ENCODE assay signal across 11 cellular contexts in genomic region chr14:85471744-85472143, GRCh38. TPM values are rescaled to one million over a fixed set of nuclear protein-coding genes. Genes with fewer than 3 reads are reported as not detected.
DNase-seq lines count a peak whose midpoint lies in the region; ATAC-seq and TF ChIP-seq lines count a peak whose summit lies in the region.
"Had no signal": no experiment of that assay in that cellular context is flagged by ENCODE, and none has a peak within 500 bp of the region (broad histone marks: within the 10 kb centered on the region; RNA-seq: fewer than 3 reads in every experiment).

No MANE protein-coding gene starts in this region.

- H3K27ac Mint-ChIP-seq in Calu3 (ENCODE audit: unreplicated experiment) (no peak overlapping the region), nephron (peak overlapping the region in 2 of 3 experiments; percentile 20 to 40)
- no peak overlapping the region for H3K27ac Mint-ChIP-seq in stimulated activated naive CD8-positive, alpha-beta T cell treated with anti-CD3 and anti-CD28 coated beads, Interleukin-15, amount 100 ng/mL, for 72 hours

- DNase-seq in Calu3 (peak; percentile 4), NCI-H460 (ENCODE audit: extremely low read depth, low read depth) (peak; percentile 68), epithelial cell of esophagus (ENCODE audit: low read depth) (peak; percentile 79), prostate gland (ENCODE audit: low spot score) (no peak), psoas muscle (no peak)
- no peak for DNase-seq in stimulated activated naive CD8-positive, alpha-beta T cell treated with anti-CD3 and anti-CD28 coated beads, Interleukin-15, amount 100 ng/mL, for 72 hours
- no peak for DNase-seq in effector CD8-positive, alpha-beta T cell (lab: John Stamatoyannopoulos, UW)
- DNase-seq: activated T-cell treated with anti-CD3 and anti-CD28 coated beads, Interleukin-2, amount 50 U/mL, for 1 hour; head of caudate nucleus; NK-92 treated with Interleukin-12 subunit alpha and Interleukin-12 subunit beta, amount 100 ng/mL, for 24 hours had no signal

- BruUV-seq in Calu3 (replicated peaks; lab: Mats Ljungman, UMichigan), result no TSS peak

- H3K4me3 ChIP-seq in epithelial cell of esophagus (ENCODE audit: low read length) (no peak overlapping the region), prostate gland (no peak overlapping the region), psoas muscle (no peak overlapping the region)

- H3K27me3 Mint-ChIP-seq in Calu3 (ENCODE audit: unreplicated experiment) (no peaks in the 10 kb centered on the region), nephron (ENCODE audit: low read depth) (no peaks in the 10 kb centered on the region)
- H3K27me3 Mint-ChIP-seq in stimulated activated naive CD8-positive, alpha-beta T cell treated with anti-CD3 and anti-CD28 coated beads, Interleukin-15, amount 100 ng/mL, for 72 hours, result no peaks in the 10 kb centered on the region

- WGBS in prostate gland, result 21% methylated on average over 4 of the region's 4 CpGs
- 43 to 69% (median 46%) methylated on average over 4 of the region's 4 CpGs for WGBS in psoas muscle, 3 donors

- TF ChIP-seq CTCF in Calu3 (IDR thresholded peaks at IDR 0.05; ENCODE audit: unreplicated experiment), result no peak
- TF ChIP-seq CTCF in epithelial cell of esophagus (IDR thresholded peaks at IDR 0.05; ENCODE audit: insufficient read depth, low read depth, low read length, missing control alignments), result no peak
- no peak for TF ChIP-seq CTCF in nephron (IDR thresholded peaks at IDR 0.05; ENCODE audit: unreplicated experiment in 3 of 3)
- TF ChIP-seq CTCF in prostate gland (IDR thresholded peaks at IDR 0.05), result no peak
- no peak for TF ChIP-seq CTCF in psoas muscle (IDR thresholded peaks at IDR 0.05)

- H3K4me1 Mint-ChIP-seq in Calu3 (ENCODE audit: low read depth, unreplicated experiment) (no peaks in the 10 kb centered on the region), nephron (peaks cover 36% of the 10 kb centered on the region)
- no peaks in the 10 kb centered on the region for H3K4me1 Mint-ChIP-seq in stimulated activated naive CD8-positive, alpha-beta T cell treated with anti-CD3 and anti-CD28 coated beads, Interleukin-15, amount 100 ng/mL, for 72 hours

- H3K36me3 Mint-ChIP-seq in Calu3 (ENCODE audit: insufficient read depth, unreplicated experiment) (no peaks in the 10 kb centered on the region), nephron (ENCODE audit: low read depth) (no peaks in the 10 kb centered on the region)

- H3K27me3 ChIP-seq in prostate gland (replicated peaks; ENCODE audit: insufficient read depth), result no peaks in the 10 kb centered on the region
- no peaks in the 10 kb centered on the region for H3K27me3 ChIP-seq in psoas muscle (ENCODE audit: insufficient read depth in 3 of 3, low read length in 2 of 3)

- intact Hi-C loops in Calu3 (cut with micrococcal nuclease; ENCODE audit: unreplicated experiment), result no loop called here
- intact Hi-C loops in prostate gland (cut with DNase I), result no loop called here
- intact Hi-C loops in psoas muscle (cut with DNase I), result no loop called here

- TF ChIP-seq POLR2A in prostate gland (IDR thresholded peaks at IDR 0.05), result no peak

- CTCF ChIA-PET in Calu3 (lab: Charles Lee), result no interaction called here

- H3K27ac ChIP-seq in prostate gland (no peak overlapping the region), psoas muscle (no peak overlapping the region)

- H3K9me3 ChIP-seq in prostate gland (no peaks in the 10 kb centered on the region), psoas muscle (no peaks in the 10 kb centered on the region)

- no peaks in the 10 kb centered on the region for H3K36me3 ChIP-seq in prostate gland
- H3K36me3 ChIP-seq in psoas muscle (ENCODE audit: insufficient read depth in 1 of 2, low read depth in 1 of 2), result no peaks in the 10 kb centered on the region

- H3K4me3 Mint-ChIP-seq in Calu3 (ENCODE audit: low read depth, unreplicated experiment) (no peak overlapping the region), nephron (no peak overlapping the region)
- no peak overlapping the region for H3K4me3 Mint-ChIP-seq in stimulated activated naive CD8-positive, alpha-beta T cell treated with anti-CD3 and anti-CD28 coated beads, Interleukin-15, amount 100 ng/mL, for 72 hours

- H3K4me1 ChIP-seq in prostate gland (replicated peaks) (no peaks in the 10 kb centered on the region), psoas muscle (no peaks in the 10 kb centered on the region)

- ATAC-seq in stimulated activated naive CD8-positive, alpha-beta T cell treated with anti-CD3 and anti-CD28 coated beads, Interleukin-15, amount 100 ng/mL, for 72 hours, result no peak
- ATAC-seq in psoas muscle, result no peak

- H3K9me3 Mint-ChIP-seq in Calu3 (ENCODE audit: low read depth, unreplicated experiment) (no peaks in the 10 kb centered on the region), nephron (no peaks in the 10 kb centered on the region)
- no peaks in the 10 kb centered on the region for H3K9me3 Mint-ChIP-seq in stimulated activated naive CD8-positive, alpha-beta T cell treated with anti-CD3 and anti-CD28 coated beads, Interleukin-15, amount 100 ng/mL, for 72 hours

RNA-seq across cellular contexts. Expression of gene FLRT2, which starts 58.2 kb away (rescaled TPM):
- total RNA-seq in Calu3 (2022) (not detected in 2 replicates), prostate gland (10 to 100 TPM in 1 of 2 donors, 1 to 10 TPM in 1; 6.8 to 59.1 TPM), psoas muscle (10 to 100 TPM in 1 of 4 donors, 1 to 10 TPM in 3; 2.4 to 10.2 (median 7.0) TPM)
- 43.4 and 45.0 TPM in 2 replicates for total RNA-seq in NCI-H460 (2014; rRNA removed; shearing (Covaris generic))
- 24.3 and 26.5 TPM in 2 replicates for polyA plus RNA-seq in NCI-H460 (2014; cell fraction: nucleus; rRNA removed)
- polyA plus RNA-seq in psoas muscle, result 1 to 10 TPM; 1.3 to 2.4 (median 1.5) TPM

Comparison
In these comparisons a context has a peak if more than half of its experiments do, and no peak if none do; other contexts are left out.
1. DNase-seq: peak in Calu3 (single experiment), NCI-H460 (single experiment) and epithelial cell of esophagus (single experiment); none in prostate gland (single experiment), stimulated activated naive CD8-positive, alpha-beta T cell treated with anti-CD3 and anti-CD28 coated beads, Interleukin-15, amount 100 ng/mL, for 72 hours (0 of 2), effector CD8-positive, alpha-beta T cell (single experiment) and psoas muscle (0 of 2).
2. H3K27ac Mint-ChIP-seq: peak in nephron (2 of 3); none in Calu3 (single experiment) and stimulated activated naive CD8-positive, alpha-beta T cell treated with anti-CD3 and anti-CD28 coated beads, Interleukin-15, amount 100 ng/mL, for 72 hours (0 of 2).